Comparison of ENCODE assay signal across 8 cellular contexts in genomic region chr17:79188048-79188447, GRCh38.
DNase-seq lines count a peak whose midpoint lies in the region; ATAC-seq and TF ChIP-seq lines count a peak whose summit lies in the region.

No MANE protein-coding gene starts in this region.

- no peak overlapping the region for H3K4me3 Mint-ChIP-seq in activated CD8-positive, alpha-beta T cell treated with anti-CD3 and anti-CD28 coated beads for 36 hours
- no peak overlapping the region for H3K4me3 Mint-ChIP-seq in activated CD8-positive, alpha-beta T cell treated with anti-CD3 and anti-CD28 coated beads, Interleukin-2, amount 10 ng/mL, durations not matched to agents 7 days and 5 days
- H3K4me3 Mint-ChIP-seq in activated CD8-positive, alpha-beta memory T cell treated with anti-CD3 and anti-CD28 coated beads, Interleukin-2, amount 10 ng/mL, durations not matched to agents 7 days and 5 days = no peak overlapping the region

- H3K9ac ChIP-seq in smooth muscle cell (ENCODE audit: low read depth) = no peak overlapping the region

- H3K4me3 ChIP-seq in esophagus squamous epithelium (no peak overlapping the region), smooth muscle cell (no peak overlapping the region)

- no peaks in the 10 kb centered on the region for H3K36me3 Mint-ChIP-seq in activated CD8-positive, alpha-beta T cell treated with anti-CD3 and anti-CD28 coated beads for 36 hours (ENCODE audit: low read depth)
- H3K36me3 Mint-ChIP-seq in activated CD8-positive, alpha-beta T cell treated with anti-CD3 and anti-CD28 coated beads, Interleukin-2, amount 10 ng/mL, durations not matched to agents 7 days and 5 days (ENCODE audit: low read depth) = no peaks in the 10 kb centered on the region
- no peaks in the 10 kb centered on the region for H3K36me3 Mint-ChIP-seq in activated CD8-positive, alpha-beta memory T cell treated with anti-CD3 and anti-CD28 coated beads, Interleukin-2, amount 10 ng/mL, durations not matched to agents 7 days and 5 days

- peaks cover 0 to 14% (median 5%) of the 10 kb centered on the region in 3 donors for H3K4me1 ChIP-seq in esophagus squamous epithelium
- H3K4me1 ChIP-seq in smooth muscle cell (ENCODE audit: low read depth) = peaks cover 7% of the 10 kb centered on the region

- DNase-seq in activated CD8-positive, alpha-beta T cell treated with anti-CD3 and anti-CD28 coated beads for 36 hours = peak; percentile 31
- no peak for DNase-seq in activated CD8-positive, alpha-beta T cell treated with anti-CD3 and anti-CD28 coated beads, Interleukin-2, amount 10 ng/mL, durations not matched to agents 7 days and 5 days
- DNase-seq in NCI-H82 treated with DMSO at 0.1 percent for 48 hours (lab: John Stamatoyannopoulos, UW; ENCODE audit: unreplicated experiment) (peak; percentile 26), esophagus squamous epithelium (lab: John Stamatoyannopoulos, UW) (no peak), smooth muscle cell (lab: John Stamatoyannopoulos, UW; ENCODE audit: unreplicated experiment) (no peak), NCI-H1694 (lab: John Stamatoyannopoulos, UW) (no peak)
- no peak for DNase-seq in activated CD8-positive, alpha-beta memory T cell treated with anti-CD3 and anti-CD28 coated beads, Interleukin-2, amount 10 ng/mL, durations not matched to agents 7 days and 5 days

- CTCF ChIA-PET in activated CD8-positive, alpha-beta T cell treated with anti-CD3 and anti-CD28 coated beads for 36 hours (lab: Charles Lee) = interaction anchor here (2.5 kb wide), 1 partner anchor 204 kb away, joined by 19 read pairs; no protein-coding TSS in a partner anchor
- CTCF ChIA-PET in activated CD8-positive, alpha-beta T cell treated with anti-CD3 and anti-CD28 coated beads, Interleukin-2, amount 10 ng/mL, durations not matched to agents 7 days and 5 days (lab: Charles Lee) = interaction anchor here (1.8 kb wide), 1 partner anchor 205 kb away, joined by 8 read pairs; no protein-coding TSS in a partner anchor
- CTCF ChIA-PET in activated CD8-positive, alpha-beta memory T cell treated with anti-CD3 and anti-CD28 coated beads, Interleukin-2, amount 10 ng/mL, durations not matched to agents 7 days and 5 days (lab: Charles Lee) = interaction anchor here (0.6 kb wide), 1 partner anchor 450 kb away, joined by 4 read pairs; no protein-coding TSS in a partner anchor

- 9 to 15% methylated on average over 4 to 6 of the region's 14 CpGs for WGBS in esophagus squamous epithelium, 2 donors
- WGBS in smooth muscle cell (ENCODE audit: low lambda C conversion rate) = 24% methylated on average over 14 of the region's 14 CpGs

- no peak overlapping the region for H3K4me2 ChIP-seq in smooth muscle cell

- H3K79me2 ChIP-seq in smooth muscle cell (ENCODE audit: low read depth) = no peaks in the 10 kb centered on the region

- H3K4me1 Mint-ChIP-seq in activated CD8-positive, alpha-beta T cell treated with anti-CD3 and anti-CD28 coated beads for 36 hours (ENCODE audit: low read depth) = no peaks in the 10 kb centered on the region
- peaks cover 1% of the 10 kb centered on the region for H3K4me1 Mint-ChIP-seq in activated CD8-positive, alpha-beta T cell treated with anti-CD3 and anti-CD28 coated beads, Interleukin-2, amount 10 ng/mL, durations not matched to agents 7 days and 5 days (ENCODE audit: low read depth)
- H3K4me1 Mint-ChIP-seq in activated CD8-positive, alpha-beta memory T cell treated with anti-CD3 and anti-CD28 coated beads, Interleukin-2, amount 10 ng/mL, durations not matched to agents 7 days and 5 days = peaks cover 3% of the 10 kb centered on the region

- H4K20me1 ChIP-seq in smooth muscle cell (ENCODE audit: low read depth) = no peaks in the 10 kb centered on the region

- H2AFZ ChIP-seq in smooth muscle cell (ENCODE audit: low read depth) = no peak overlapping the region

- POLR2A ChIA-PET in activated CD8-positive, alpha-beta T cell treated with anti-CD3 and anti-CD28 coated beads for 36 hours (lab: Charles Lee) = no interaction called here
- POLR2A ChIA-PET in activated CD8-positive, alpha-beta T cell treated with anti-CD3 and anti-CD28 coated beads, Interleukin-2, amount 10 ng/mL, durations not matched to agents 7 days and 5 days (lab: Charles Lee) = no interaction called here

- H3K27ac Mint-ChIP-seq in activated CD8-positive, alpha-beta T cell treated with anti-CD3 and anti-CD28 coated beads for 36 hours = no peak overlapping the region
- no peak overlapping the region for H3K27ac Mint-ChIP-seq in activated CD8-positive, alpha-beta T cell treated with anti-CD3 and anti-CD28 coated beads, Interleukin-2, amount 10 ng/mL, durations not matched to agents 7 days and 5 days
- H3K27ac Mint-ChIP-seq in activated CD8-positive, alpha-beta memory T cell treated with anti-CD3 and anti-CD28 coated beads, Interleukin-2, amount 10 ng/mL, durations not matched to agents 7 days and 5 days = no peak overlapping the region

- H3K27me3 Mint-ChIP-seq in activated CD8-positive, alpha-beta T cell treated with anti-CD3 and anti-CD28 coated beads for 36 hours = peaks cover 52% of the 10 kb centered on the region
- peaks cover 18% of the 10 kb centered on the region for H3K27me3 Mint-ChIP-seq in activated CD8-positive, alpha-beta T cell treated with anti-CD3 and anti-CD28 coated beads, Interleukin-2, amount 10 ng/mL, durations not matched to agents 7 days and 5 days (ENCODE audit: low read depth)
- peaks cover 37% of the 10 kb centered on the region for H3K27me3 Mint-ChIP-seq in activated CD8-positive, alpha-beta memory T cell treated with anti-CD3 and anti-CD28 coated beads, Interleukin-2, amount 10 ng/mL, durations not matched to agents 7 days and 5 days

- TF ChIP-seq POLR2A in esophagus squamous epithelium (IDR thresholded peaks at IDR 0.05) = no peak

- ATAC-seq in activated CD8-positive, alpha-beta T cell treated with anti-CD3 and anti-CD28 coated beads for 36 hours = peak; percentile 49
- no peak for ATAC-seq in activated CD8-positive, alpha-beta T cell treated with anti-CD3 and anti-CD28 coated beads, Interleukin-2, amount 10 ng/mL, durations not matched to agents 7 days and 5 days
- ATAC-seq in activated CD8-positive, alpha-beta memory T cell treated with anti-CD3 and anti-CD28 coated beads, Interleukin-2, amount 10 ng/mL, durations not matched to agents 7 days and 5 days = no peak
- no peak for ATAC-seq in GM21737 (IDR thresholded peaks at IDR 0.05; ENCODE audit: unreplicated experiment)

- H3K36me3 ChIP-seq in esophagus squamous epithelium = no peaks in the 10 kb centered on the region
- no peaks in the 10 kb centered on the region for H3K36me3 ChIP-seq in smooth muscle cell (ENCODE audit: low read depth)

- H3K27ac ChIP-seq in esophagus squamous epithelium = no peak overlapping the region
- H3K27ac ChIP-seq in smooth muscle cell (ENCODE audit: low read depth) = no peak overlapping the region

- H3K9me3 ChIP-seq in esophagus squamous epithelium (no peaks in the 10 kb centered on the region), smooth muscle cell (replicated peaks; ENCODE audit: low read depth) (no peaks in the 10 kb centered on the region)

- TF ChIP-seq CTCF in activated CD8-positive, alpha-beta T cell treated with anti-CD3 and anti-CD28 coated beads for 36 hours (IDR thresholded peaks at IDR 0.05) = peak; percentile 32
- peak in 5 of 6 experiments; percentile 42 to 67 (median 47) for TF ChIP-seq CTCF in esophagus squamous epithelium (IDR thresholded peaks at IDR 0.05)
- TF ChIP-seq CTCF in smooth muscle cell (IDR thresholded peaks at IDR 0.05; ENCODE audit: borderline replicate concordance, insufficient read depth, poor library complexity, severe bottlenecking) = peak; percentile 50

- H3K9me3 Mint-ChIP-seq in activated CD8-positive, alpha-beta T cell treated with anti-CD3 and anti-CD28 coated beads for 36 hours = no peaks in the 10 kb centered on the region
- H3K9me3 Mint-ChIP-seq in activated CD8-positive, alpha-beta T cell treated with anti-CD3 and anti-CD28 coated beads, Interleukin-2, amount 10 ng/mL, durations not matched to agents 7 days and 5 days (ENCODE audit: insufficient read depth) = no peaks in the 10 kb centered on the region
- no peaks in the 10 kb centered on the region for H3K9me3 Mint-ChIP-seq in activated CD8-positive, alpha-beta memory T cell treated with anti-CD3 and anti-CD28 coated beads, Interleukin-2, amount 10 ng/mL, durations not matched to agents 7 days and 5 days (ENCODE audit: low read depth)

- intact Hi-C loops in activated CD8-positive, alpha-beta T cell treated with anti-CD3 and anti-CD28 coated beads for 36 hours (cut with micrococcal nuclease) = no loop called here
- intact Hi-C loops in esophagus squamous epithelium (cut with DNase I) = loop anchor here (5.0 kb wide), 1 partner anchor 204 kb away; no protein-coding TSS in a partner anchor

- peaks cover 3 to 100% (median 5%) of the 10 kb centered on the region in 4 donors for H3K27me3 ChIP-seq in esophagus squamous epithelium
- H3K27me3 ChIP-seq in smooth muscle cell (ENCODE audit: low read depth) = peaks cover 84% of the 10 kb centered on the region

- H3F3A ChIP-seq in smooth muscle cell (ENCODE audit: low read depth) = no peaks in the 10 kb centered on the region

Comparison
In these comparisons a context has a peak if more than half of its experiments do, and no peak if none do; other contexts are left out.
1. DNase-seq: peak in activated CD8-positive, alpha-beta T cell treated with anti-CD3 and anti-CD28 coated beads for 36 hours (single experiment) and NCI-H82 treated with DMSO at 0.1 percent for 48 hours (single experiment); none in activated CD8-positive, alpha-beta T cell treated with anti-CD3 and anti-CD28 coated beads, Interleukin-2, amount 10 ng/mL, durations not matched to agents 7 days and 5 days (single experiment), esophagus squamous epithelium (single experiment), smooth muscle cell (single experiment), NCI-H1694 (single experiment) and activated CD8-positive, alpha-beta memory T cell treated with anti-CD3 and anti-CD28 coated beads, Interleukin-2, amount 10 ng/mL, durations not matched to agents 7 days and 5 days (single experiment).
2. Peak in every context shown above with its lines, with median percentiles within 50 percentile points of each other: CTCF ChIP-seq.